8 cellular contexts compared by ENCODE assay signal in the genomic region with DNA sequence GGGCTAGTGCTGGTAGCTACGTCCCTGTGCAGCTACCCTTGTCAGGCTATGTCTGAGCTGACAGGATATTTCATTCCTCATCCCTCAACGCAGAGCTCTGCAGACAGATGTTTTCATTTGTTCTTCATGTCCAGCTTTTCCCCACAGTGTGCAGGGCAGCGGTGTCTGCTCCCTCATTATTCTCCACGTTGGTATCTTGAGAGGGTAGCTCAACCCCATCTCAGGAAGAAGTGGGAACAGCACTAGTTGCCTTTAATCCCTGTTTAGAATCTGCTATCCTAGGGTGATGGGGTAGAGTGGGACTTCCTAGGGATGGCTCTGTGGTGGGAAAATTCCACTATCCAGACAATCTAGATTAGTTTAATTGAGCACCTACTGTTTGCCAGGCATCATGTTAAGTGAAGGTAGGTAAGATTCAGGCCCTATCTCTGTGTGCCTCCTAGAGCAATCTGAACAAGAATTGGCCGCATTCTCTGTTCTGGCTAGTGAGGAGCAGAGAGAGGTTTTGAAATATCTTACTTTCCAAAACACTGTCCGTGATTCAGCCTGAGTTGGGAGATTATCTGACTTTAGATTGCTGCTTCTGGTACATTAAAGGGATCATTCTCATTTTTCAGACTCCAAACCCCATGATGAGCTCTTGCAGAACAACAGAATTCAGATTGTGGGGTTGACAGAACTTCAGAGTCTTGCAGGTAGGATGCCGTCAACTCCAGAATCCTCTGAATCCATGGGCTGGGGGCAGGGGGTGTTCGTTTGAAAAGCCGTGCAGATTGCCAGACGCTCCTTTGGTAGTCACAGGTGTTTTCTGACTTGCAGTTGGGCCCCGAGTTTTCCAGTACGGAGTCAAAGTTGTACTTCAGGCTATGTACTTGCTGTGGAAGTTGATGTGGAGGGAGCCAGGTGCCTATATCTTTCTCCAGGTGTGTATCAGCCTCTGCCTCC. TPM values are rescaled to one million over a fixed set of nuclear protein-coding genes. Genes with fewer than 3 reads are reported as not detected.
A peak's percentile ranks its signal among the peaks of the same experiment; 100 is the strongest.
DNase-seq lines count a peak whose midpoint lies in the region; ATAC-seq, FAIRE-seq and TF ChIP-seq lines count a peak whose summit lies in the region.

No MANE protein-coding gene starts in this region.

- H3K9me2 ChIP-seq in OCI-LY7 (ENCODE audit: insufficient read depth, low read length): no peaks in the 10 kb centered on the region

- TF ChIP-seq POLR2A in esophagus muscularis mucosa (IDR thresholded peaks at IDR 0.05; ENCODE audit: low read depth): no peak

- BruUV-seq in OCI-LY7 (replicated peaks; lab: Mats Ljungman, UMichigan): TSS peak; percentile 68

- ATAC-seq in pancreas: peak in 2 of 4 donors; percentile 2
- ATAC-seq in HG03378 (IDR thresholded peaks at IDR 0.05; ENCODE audit: unreplicated experiment): no peak

- in situ Hi-C loops in G401 (cut with HindIII; ENCODE audit: low sequenced_read_pairs): no loop called here

- H3K4me3 ChIP-seq in OCI-LY7 (ENCODE audit: low read depth, low read length, poor library complexity, severe bottlenecking) (peak overlapping the region; percentile 78), esophagus muscularis mucosa (peak overlapping the region; percentile 70 to 76 (median 71)), pancreas (peak overlapping the region; percentile 59 to 86 (median 74))

- H3K79me2 ChIP-seq in OCI-LY7 (ENCODE audit: insufficient read depth, low read depth, low read length): peaks cover 13% of the 10 kb centered on the region; the same call in 1 of the 2 replicates

- H3K27ac ChIP-seq in OCI-LY7 (ENCODE audit: low read depth, low read length, poor library complexity, severe bottlenecking) (peak overlapping the region; percentile 57), esophagus muscularis mucosa (replicated peaks in 1 of 4) (peak overlapping the region; percentile 68 to 85 (median 78)), pancreas (peak overlapping the region in 3 of 4 donors; percentile 75 to 85 (median 76))

- H2AFZ ChIP-seq in OCI-LY7 (ENCODE audit: low read length): peak overlapping the region; percentile 97; the same call in 1 of the 2 replicates

- H3K4me2 ChIP-seq in OCI-LY7 (ENCODE audit: low read length): peak overlapping the region; percentile 78

- TF ChIP-seq EP300 in esophagus muscularis mucosa (IDR thresholded peaks at IDR 0.05): no peak

- H3K9me3 ChIP-seq in OCI-LY7 (ENCODE audit: low read length) (no peaks in the 10 kb centered on the region), esophagus muscularis mucosa (no peaks in the 10 kb centered on the region), pancreas (no peaks in the 10 kb centered on the region)

- FAIRE-seq in pancreas (lab: Jason Lieb, UNC): no peak

- WGBS in esophagus muscularis mucosa: 59% methylated on average over 12 of the region's 12 CpGs
- WGBS in pancreas, 2 donors: 36 to 45% methylated on average over 12 of the region's 12 CpGs

- H3K36me3 ChIP-seq in OCI-LY7 (ENCODE audit: insufficient read depth, low read length) (peaks cover 36% of the 10 kb centered on the region), esophagus muscularis mucosa (peaks cover 22 to 42% (median 33%) of the 10 kb centered on the region in 4 donors), pancreas (peaks cover 0 to 21% (median 0%) of the 10 kb centered on the region in 3 donors)

- TF ChIP-seq CTCF in OCI-LY7 (conservative IDR thresholded peaks at IDR 0.05; ENCODE audit: low read length) (no peak), esophagus muscularis mucosa (IDR thresholded peaks at IDR 0.05) (no peak), pancreas (IDR thresholded peaks at IDR 0.05) (no peak)

- POLR2A ChIA-PET in OCI-LY7 (lab: Charles Lee): interaction anchor here (0.5 to 1.8 kb wide), 4 partner anchors 10 to 216 kb away, joined by 3 to 7 read pairs (median 4); no protein-coding TSS in a partner anchor

- DNase-seq in G401 (ENCODE audit: low spot score) (peak; percentile 13), OCI-LY7 (ENCODE audit: low spot score) (no peak), esophagus muscularis mucosa (ENCODE audit: extremely low spot score) (no peak), pancreas (peak in 1 of 6 donors; percentile 12), SHP77 (lab: John Stamatoyannopoulos, UW) (no peak), NCI-H446 treated with DMSO at 0.1 percent for 48 hours (lab: John Stamatoyannopoulos, UW) (no peak)
- no peak for DNase-seq in stimulated activated CD4-positive, alpha-beta T cell treated with anti-CD3 and anti-CD28 coated beads, Interleukin-2, amount 100 ng/mL, for 48 hours

- H3K4me1 ChIP-seq in OCI-LY7 (ENCODE audit: insufficient read depth, low read length, poor library complexity, severe bottlenecking) (peaks cover 19% of the 10 kb centered on the region), esophagus muscularis mucosa (peaks cover 5 to 23% (median 17%) of the 10 kb centered on the region in 4 donors), pancreas (peaks cover 0 to 11% (median 0%) of the 10 kb centered on the region in 3 donors)

- CTCF ChIA-PET in OCI-LY7 (lab: Charles Lee; ENCODE audit: unreplicated experiment): interaction anchor here (0.6 to 1.1 kb wide), 2 partner anchors 18 to 21 kb away, joined by 3 to 5 read pairs; no protein-coding TSS in a partner anchor

- H4K20me1 ChIP-seq in OCI-LY7 (ENCODE audit: insufficient read depth, low read length): no peaks in the 10 kb centered on the region

- intact Hi-C loops in OCI-LY7 (cut with micrococcal nuclease; ENCODE audit: unreplicated experiment) (no loop called here), esophagus muscularis mucosa (cut with DNase I) (loop anchor here (10.0 kb wide), 1 partner anchor 108 kb away; no protein-coding TSS in a partner anchor), pancreas (cut with DNase I) (no loop called here)

- no peaks in the 10 kb centered on the region for H3K27me3 ChIP-seq in esophagus muscularis mucosa
- H3K27me3 ChIP-seq in pancreas: no peaks in the 10 kb centered on the region

RNA-seq across cellular contexts. Expression of gene ALG1, which starts 1.0 kb away (rescaled TPM):
- 24.4 and 42.0 TPM in 2 replicates for total RNA-seq in G401 (2014; rRNA removed; shearing (Covaris generic))
- total RNA-seq in OCI-LY7 (2014; rRNA removed; shearing (Covaris generic)): 13.7 TPM in 2 replicates
- total RNA-seq in OCI-LY7 (2022) (20.5 and 23.1 TPM in 2 replicates), esophagus muscularis mucosa (10 to 100 TPM; 10.4 to 15.9 (median 12.2) TPM), pancreas (10 to 100 TPM; 13.0 to 23.3 (median 16.9) TPM)
- 10 to 100 TPM; 14.1 to 15.3 TPM for polyA plus RNA-seq in pancreas

RNA-seq across cellular contexts. Expression of gene C16orf89, which starts 6.8 kb away (rescaled TPM):
- not detected in 2 replicates for total RNA-seq in G401 (2014; rRNA removed; shearing (Covaris generic))
- not detected in 2 replicates for total RNA-seq in OCI-LY7 (2014; rRNA removed; shearing (Covaris generic))
- total RNA-seq in OCI-LY7 (2022): not detected in 2 replicates
- total RNA-seq in esophagus muscularis mucosa: 1 to 10 TPM; 1.5 to 2.1 (median 1.9) TPM
- 1 to 10 TPM in 5 of 6 donors, not detected in 1; 1.1 to 9.1 (median 5.2) TPM for total RNA-seq in pancreas
- polyA plus RNA-seq in pancreas: 1 to 10 TPM; 1.6 to 1.7 TPM

RNA-seq across cellular contexts. Expression of gene EEF2KMT, which starts 25.0 kb away (rescaled TPM):
- 18.8 and 19.1 TPM in 2 replicates for total RNA-seq in G401 (2014; rRNA removed; shearing (Covaris generic))
- 9.2 and 11.5 TPM in 2 replicates for total RNA-seq in OCI-LY7 (2014; rRNA removed; shearing (Covaris generic))
- total RNA-seq in OCI-LY7 (2022): 13.0 and 18.5 TPM in 2 replicates
- 10 to 100 TPM in 3 of 4 donors, 1 to 10 TPM in 1; 10.0 to 15.6 (median 13.7) TPM for total RNA-seq in esophagus muscularis mucosa
- 1 to 10 TPM; 2.5 to 8.2 (median 4.9) TPM for total RNA-seq in pancreas
- polyA plus RNA-seq in pancreas: 1 to 10 TPM; 4.2 to 4.3 TPM

RNA-seq across cellular contexts. Expression of gene NAGPA, which starts 38.9 kb away (rescaled TPM):
- 23.1 and 31.6 TPM in 2 replicates for total RNA-seq in G401 (2014; rRNA removed; shearing (Covaris generic))
- 12.8 and 15.6 TPM in 2 replicates for total RNA-seq in OCI-LY7 (2014; rRNA removed; shearing (Covaris generic))
- 12.2 and 14.6 TPM in 2 replicates for total RNA-seq in OCI-LY7 (2022)
- 10 to 100 TPM; 15.4 to 24.1 (median 21.1) TPM for total RNA-seq in esophagus muscularis mucosa
- total RNA-seq in pancreas: 1 to 10 TPM; 3.7 to 7.0 (median 6.4) TPM
- polyA plus RNA-seq in pancreas: 10 to 100 TPM in 1 of 2 donors, 1 to 10 TPM in 1; 8.3 to 10.0 TPM
